18 cellular contexts compared by ENCODE assay signal in the genomic region with DNA sequence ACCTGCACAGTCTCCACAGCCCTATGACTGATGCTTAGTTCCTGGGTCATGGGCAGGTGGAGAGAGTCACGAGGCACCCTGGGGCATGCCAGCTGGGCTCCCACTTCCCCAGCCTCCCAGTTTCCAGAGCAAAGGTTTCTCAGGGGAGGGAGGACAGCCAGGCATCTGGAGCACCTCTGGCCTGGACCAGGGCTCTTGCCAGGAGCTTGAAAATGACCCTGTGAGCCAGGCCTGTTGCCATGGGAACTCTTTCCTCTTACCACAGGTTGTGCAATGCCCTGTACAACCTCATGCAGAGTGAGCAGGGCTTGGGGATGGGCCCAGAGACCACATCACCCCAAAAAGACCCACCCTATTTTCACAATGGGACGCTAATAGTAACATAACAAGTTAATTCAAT.
DNase-seq lines count a peak whose midpoint lies in the region; ATAC-seq, FAIRE-seq and TF ChIP-seq lines count a peak whose summit lies in the region.
"Had no signal": no experiment of that assay in that cellular context is flagged by ENCODE, and none has a peak within 500 bp of the region (broad histone marks: within the 10 kb centered on the region; RNA-seq: fewer than 3 reads in every experiment).

No MANE protein-coding gene starts in this region.

- TF ChIP-seq CTCF in AG10803 (conservative IDR thresholded peaks at IDR 0.05; ENCODE audit: low read length), result no peak
- TF ChIP-seq CTCF in body of pancreas (IDR thresholded peaks at IDR 0.05), result no peak
- TF ChIP-seq CTCF in kidney (IDR thresholded peaks at IDR 0.05; ENCODE audit: borderline replicate concordance, extremely low read depth, insufficient read depth), result no peak
- no peak for TF ChIP-seq CTCF in GM10266 (IDR thresholded peaks at IDR 0.05; ENCODE audit: control insufficient read depth, insufficient read depth, low read depth, missing control alignments)

- H3K27me3 ChIP-seq in body of pancreas (no peaks in the 10 kb centered on the region), right cardiac atrium (ENCODE audit: control insufficient read depth, insufficient read depth) (no peaks in the 10 kb centered on the region)
- H3K27me3 ChIP-seq: dorsolateral prefrontal cortex had no signal

- no peak for TF ChIP-seq EP300 in Ishikawa (IDR thresholded peaks at IDR 0.05; ENCODE audit: borderline replicate concordance)

- peaks cover 23% of the 10 kb centered on the region for H3K4me1 ChIP-seq in body of pancreas
- peaks cover 2% of the 10 kb centered on the region for H3K4me1 ChIP-seq in right cardiac atrium (ENCODE audit: control insufficient read depth, insufficient read depth, low read length)
- no peaks in the 10 kb centered on the region for H3K4me1 ChIP-seq in kidney (ENCODE audit: control insufficient read depth in 1 of 2, insufficient read depth in 1 of 2, low read depth in 1 of 2, low read length in 2 of 2)

- peak; percentile 33 for DNase-seq in AG10803 (ENCODE audit: low read depth)
- peak in 3 of 4 donors; percentile 36 to 54 (median 37) for DNase-seq in body of pancreas
- DNase-seq in right cardiac atrium, result peak in 2 of 3 donors; percentile 45 to 68
- no peak for DNase-seq in kidney
- no peak for DNase-seq in stimulated activated effector memory CD8-positive, alpha-beta T cell treated with anti-CD3 and anti-CD28 coated beads, Interleukin-12 subunit alpha, Interleukin-12 subunit beta, amount 100 ng/mL, for 72 hours (ENCODE audit: low spot score in 2 of 2)
- DNase-seq in GM10266 (ENCODE audit: extremely low spot score), result no peak
- DNase-seq: amygdala; DND-41; dorsolateral prefrontal cortex; glutamatergic neuron; H7; kidney glomerular epithelial cell; stimulated activated CD4-positive, alpha-beta T cell treated with anti-CD3 and anti-CD28 coated beads, Interleukin-4, amount 100 ng/mL, for 24 hours; stimulated activated naive CD4-positive, alpha-beta T cell had no signal

- H3K9me3 ChIP-seq in body of pancreas (no peaks in the 10 kb centered on the region), right cardiac atrium (ENCODE audit: control insufficient read depth, low read length) (no peaks in the 10 kb centered on the region), kidney (ENCODE audit: control insufficient read depth in 1 of 2, low read length in 2 of 2) (no peaks in the 10 kb centered on the region)

- WGBS in body of pancreas, 2 donors, result 62 to 92% methylated on average over 1 to 2 of the region's 2 CpGs
- 80% methylated on average over 2 of the region's 2 CpGs for WGBS in right cardiac atrium

- FAIRE-seq in kidney (lab: Jason Lieb, UNC), result no peak
- FAIRE-seq: GM12892 had no signal

- no peaks in the 10 kb centered on the region for H3K4me1 Mint-ChIP-seq in stimulated activated effector memory CD8-positive, alpha-beta T cell treated with anti-CD3 and anti-CD28 coated beads, Interleukin-12 subunit alpha, Interleukin-12 subunit beta, amount 100 ng/mL, for 72 hours

- no peak overlapping the region for H3K27ac Mint-ChIP-seq in stimulated activated effector memory CD8-positive, alpha-beta T cell treated with anti-CD3 and anti-CD28 coated beads, Interleukin-12 subunit alpha, Interleukin-12 subunit beta, amount 100 ng/mL, for 72 hours
- H3K27ac Mint-ChIP-seq: WTC11 had no signal

- H3K9ac ChIP-seq in kidney (ENCODE audit: low read length in 2 of 2), result no peak overlapping the region

- H3K4me3 ChIP-seq in AG10803 (ENCODE audit: low read length) (no peak overlapping the region), body of pancreas (no peak overlapping the region), right cardiac atrium (ENCODE audit: low read length) (no peak overlapping the region), kidney (ENCODE audit: low read length in 2 of 2) (no peak overlapping the region)
- H3K4me3 ChIP-seq: dorsolateral prefrontal cortex had no signal

- TF ChIP-seq POLR2A in body of pancreas (IDR thresholded peaks at IDR 0.05) (no peak), GM18505 (IDR thresholded peaks at IDR 0.05; ENCODE audit: borderline replicate concordance, extremely low read depth, insufficient read depth, insufficient read length) (no peak)

- ATAC-seq in body of pancreas (no peak), right cardiac atrium (peak; percentile 22 to 37), GM18505 (IDR thresholded peaks at IDR 0.05; ENCODE audit: unreplicated experiment) (no peak)
- ATAC-seq in stimulated activated effector memory CD8-positive, alpha-beta T cell treated with anti-CD3 and anti-CD28 coated beads, Interleukin-12 subunit alpha, Interleukin-12 subunit beta, amount 100 ng/mL, for 72 hours, result no peak
- ATAC-seq: WTC11 had no signal

- no peaks in the 10 kb centered on the region for H3K36me3 Mint-ChIP-seq in stimulated activated effector memory CD8-positive, alpha-beta T cell treated with anti-CD3 and anti-CD28 coated beads, Interleukin-12 subunit alpha, Interleukin-12 subunit beta, amount 100 ng/mL, for 72 hours
- H3K36me3 Mint-ChIP-seq: WTC11 had no signal

- no peak overlapping the region for H3K4me3 Mint-ChIP-seq in stimulated activated effector memory CD8-positive, alpha-beta T cell treated with anti-CD3 and anti-CD28 coated beads, Interleukin-12 subunit alpha, Interleukin-12 subunit beta, amount 100 ng/mL, for 72 hours
- H3K4me3 Mint-ChIP-seq: WTC11 had no signal

- no peak overlapping the region for H3K27ac ChIP-seq in body of pancreas
- no peak overlapping the region for H3K27ac ChIP-seq in right cardiac atrium (ENCODE audit: low read length)
- H3K27ac ChIP-seq in kidney (ENCODE audit: low read depth in 2 of 2, low read length in 2 of 2), result no peak overlapping the region
- H3K27ac ChIP-seq: dorsolateral prefrontal cortex had no signal

- intact Hi-C loops in body of pancreas (cut with DNase I) (no loop called here), right cardiac atrium (cut with DNase I) (no loop called here), kidney (cut with DNase I) (no loop called here)

- no peak for TF ChIP-seq RAD21 in Ishikawa (IDR thresholded peaks at IDR 0.05; ENCODE audit: low read depth)

- no peaks in the 10 kb centered on the region for H3K9me3 Mint-ChIP-seq in stimulated activated effector memory CD8-positive, alpha-beta T cell treated with anti-CD3 and anti-CD28 coated beads, Interleukin-12 subunit alpha, Interleukin-12 subunit beta, amount 100 ng/mL, for 72 hours
- H3K9me3 Mint-ChIP-seq: WTC11 had no signal

- no peaks in the 10 kb centered on the region for H3K36me3 ChIP-seq in body of pancreas (replicated peaks in 1 of 2; ENCODE audit: insufficient read depth in 1 of 2, low read depth in 2 of 2)
- H3K36me3 ChIP-seq in kidney (ENCODE audit: control insufficient read depth in 1 of 2, insufficient read depth in 2 of 2, low read length in 2 of 2), result no peaks in the 10 kb centered on the region

TF ChIP-seq in Ishikawa, 13 proteins besides CTCF, POLR2A, EP300 and RAD21:
- TF ChIP-seq, protein P1, sequence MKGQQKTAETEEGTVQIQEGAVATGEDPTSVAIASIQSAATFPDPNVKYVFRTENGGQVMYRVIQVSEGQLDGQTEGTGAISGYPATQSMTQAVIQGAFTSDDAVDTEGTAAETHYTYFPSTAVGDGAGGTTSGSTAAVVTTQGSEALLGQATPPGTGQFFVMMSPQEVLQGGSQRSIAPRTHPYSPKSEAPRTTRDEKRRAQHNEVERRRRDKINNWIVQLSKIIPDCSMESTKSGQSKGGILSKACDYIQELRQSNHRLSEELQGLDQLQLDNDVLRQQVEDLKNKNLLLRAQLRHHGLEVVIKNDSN (IDR thresholded peaks at IDR 0.05), result no peak
- peak; percentile 81 for TF ChIP-seq CEBPB (IDR thresholded peaks at IDR 0.05)

Comparison
In these comparisons a context has a peak if more than half of its experiments do, and no peak if none do; other contexts are left out.
1. DNase-seq: peak in AG10803 (single experiment), body of pancreas (3 of 4) and right cardiac atrium (2 of 3); none in kidney (single experiment), stimulated activated effector memory CD8-positive, alpha-beta T cell treated with anti-CD3 and anti-CD28 coated beads, Interleukin-12 subunit alpha, Interleukin-12 subunit beta, amount 100 ng/mL, for 72 hours (0 of 2) and GM10266 (single experiment).
2. ATAC-seq: peak in right cardiac atrium (2 of 2); none in body of pancreas (single experiment), stimulated activated effector memory CD8-positive, alpha-beta T cell treated with anti-CD3 and anti-CD28 coated beads, Interleukin-12 subunit alpha, Interleukin-12 subunit beta, amount 100 ng/mL, for 72 hours (single experiment) and GM18505 (single experiment).